ENCODE assay signal across 8 cellular contexts in genomic region chr6:116966675-116967576, GRCh38.
"Had no signal": no experiment of that assay in that cellular context is flagged by ENCODE, and none has a peak within 500 bp of the region (broad histone marks: within the 10 kb centered on the region; RNA-seq: fewer than 3 reads in every experiment).

No MANE protein-coding gene starts in this region.

- H3K36me3 ChIP-seq: HAP-1 had no signal

- H2AFZ ChIP-seq: GM23248 had no signal

- H3K27ac ChIP-seq: GM23248, HL-60 had no signal

- DNase-seq: GM23248, GOT3, H7, HFFc6, IMR-90 had no signal

- H3K9ac ChIP-seq: GM23248 had no signal

- H3K9me3 ChIP-seq: HAP-1 had no signal

- H3K4me3 ChIP-seq: GM23248, HAP-1 had no signal

- ATAC-seq: HCT116 had no signal

- H3K4me1 ChIP-seq: HAP-1 had no signal
